ENCODE assay signal across 14 cellular contexts in genomic region chr22:37547249-37547741, GRCh38. TPM values are rescaled to one million over a fixed set of nuclear protein-coding genes. Genes with fewer than 3 reads are reported as not detected.
DNase-seq lines count a peak whose midpoint lies in the region; ATAC-seq and TF ChIP-seq lines count a peak whose summit lies in the region.
"Had no signal": no experiment of that assay in that cellular context is flagged by ENCODE, and none has a peak within 500 bp of the region (broad histone marks: within the 10 kb centered on the region; RNA-seq: fewer than 3 reads in every experiment).

No MANE protein-coding gene starts in this region.

- no peaks in the 10 kb centered on the region for H3K79me1 ChIP-seq in mesenchymal stem cell (replicated peaks; ENCODE audit: low read length, poor library complexity, severe bottlenecking)

- H3K9ac ChIP-seq in mesenchymal stem cell (ENCODE audit: low read length), result peak overlapping the region; percentile 63

- TF ChIP-seq CTCF in HFFc6 (IDR thresholded peaks at IDR 0.05) (no peak), dorsolateral prefrontal cortex (IDR thresholded peaks at IDR 0.05 in 54 of 56, conservative IDR thresholded peaks at IDR 0.05 in 2 of 56; ENCODE audit: low read depth in 1 of 56, partially characterized antibody in 56 of 56) (peak in 1 of 56 donors; percentile 5)

- WGBS in mesenchymal stem cell, result 64% methylated on average over 9 of the region's 9 CpGs

- no peaks in the 10 kb centered on the region for H3K9me3 ChIP-seq in mesenchymal stem cell (ENCODE audit: control insufficient read depth, low read length)

- H3K27ac Mint-ChIP-seq in HFFc6, result peak overlapping the region; percentile 91
- no peak overlapping the region for H3K27ac Mint-ChIP-seq in stimulated activated memory B cell treated with anti-CD40 and anti-IgM and Interleukin-4, amounts not matched to agents 10 μg/mL and 1 μg/mL and 100 μg/mL, for 72 hours

- no peak overlapping the region for H2AFZ ChIP-seq in mesenchymal stem cell (ENCODE audit: low read depth, low read length)

- no peak for DNase-seq in HFFc6
- no peak for DNase-seq in dorsolateral prefrontal cortex
- peak; percentile 57 for DNase-seq in mesenchymal stem cell
- DNase-seq in kidney glomerular epithelial cell (lab: John Stamatoyannopoulos, UW), result no peak
- no peak for DNase-seq in stimulated activated CD4-positive, alpha-beta T cell treated with anti-CD3 and anti-CD28 coated beads, Interleukin-1b, Interleukin-23, amount 100 ng/mL, for 48 hours
- DNase-seq: activated CD8-positive, alpha-beta memory T cell treated with anti-CD3 and anti-CD28 coated beads for 24 hours; NCI-H446; stimulated activated CD8-positive, alpha-beta memory T cell treated with anti-CD3 and anti-CD28 coated beads, Interleukin-4, amount 100 ng/mL, for 48 hours; SW 1271 had no signal

- no peak overlapping the region for H3K4me3 ChIP-seq in dorsolateral prefrontal cortex
- H3K4me3 ChIP-seq in mesenchymal stem cell (ENCODE audit: insufficient read depth in 1 of 2, low read depth in 1 of 2, low read length in 2 of 2), result no peak overlapping the region

- H3K4me2 ChIP-seq in mesenchymal stem cell (ENCODE audit: low read length, poor library complexity, severe bottlenecking), result no peak overlapping the region

- H4K91ac ChIP-seq in mesenchymal stem cell (ENCODE audit: low read length), result peak overlapping the region; percentile 99

- peak overlapping the region; percentile 67 to 99 for H3K18ac ChIP-seq in mesenchymal stem cell (ENCODE audit: low read depth in 1 of 2, low read length in 2 of 2)

- peaks cover 1% of the 10 kb centered on the region; the same call in 1 of the 2 replicates for H3K27me3 Mint-ChIP-seq in HFFc6 (ENCODE audit: insufficient read depth)
- peaks cover 51% of the 10 kb centered on the region for H3K27me3 Mint-ChIP-seq in stimulated activated memory B cell treated with anti-CD40 and anti-IgM and Interleukin-4, amounts not matched to agents 10 μg/mL and 1 μg/mL and 100 μg/mL, for 72 hours

- H3K4ac ChIP-seq in mesenchymal stem cell (ENCODE audit: low read depth in 1 of 2, low read length in 2 of 2), result peak overlapping the region; percentile 96

- H2BK5ac ChIP-seq in mesenchymal stem cell (ENCODE audit: low read depth, low read length, poor library complexity, severe bottlenecking), result peak overlapping the region; percentile 20

- H2BK15ac ChIP-seq in mesenchymal stem cell (ENCODE audit: low read depth, poor library complexity, severe bottlenecking), result peak overlapping the region; percentile 95

- H2BK120ac ChIP-seq in mesenchymal stem cell (ENCODE audit: low read depth, low read length), result peak overlapping the region; percentile 99

- H3K23ac ChIP-seq in mesenchymal stem cell (ENCODE audit: low read length in 2 of 2), result peak overlapping the region; percentile 35 to 67

- H3K36me3 Mint-ChIP-seq in HFFc6 (ENCODE audit: low read depth), result no peaks in the 10 kb centered on the region
- no peaks in the 10 kb centered on the region for H3K36me3 Mint-ChIP-seq in stimulated activated memory B cell treated with anti-CD40 and anti-IgM and Interleukin-4, amounts not matched to agents 10 μg/mL and 1 μg/mL and 100 μg/mL, for 72 hours

- H3K14ac ChIP-seq in mesenchymal stem cell (ENCODE audit: low read length in 2 of 2), result peak overlapping the region in 1 of 2 experiments; percentile 12

- H3K36me3 ChIP-seq in mesenchymal stem cell (ENCODE audit: control insufficient read depth in 1 of 2, insufficient read depth in 2 of 2, low read depth in 1 of 2, low read length in 2 of 2), result no peaks in the 10 kb centered on the region

- H2AK5ac ChIP-seq in mesenchymal stem cell (ENCODE audit: low read length, severe bottlenecking), result peak overlapping the region; percentile 95

- peak overlapping the region; percentile 74 to 93 for H2BK12ac ChIP-seq in mesenchymal stem cell (ENCODE audit: low read length in 2 of 2)

- ATAC-seq in stimulated activated memory B cell treated with anti-CD40 and anti-IgM and Interleukin-4, amounts not matched to agents 10 μg/mL and 1 μg/mL and 100 μg/mL, for 72 hours, result peak; percentile 27
- no peak for ATAC-seq in GM21423 (IDR thresholded peaks at IDR 0.05; ENCODE audit: unreplicated experiment)
- ATAC-seq in GM21619 (IDR thresholded peaks at IDR 0.05; ENCODE audit: unreplicated experiment), result no peak

- H3K4me3 Mint-ChIP-seq in HFFc6, result no peak overlapping the region
- H3K4me3 Mint-ChIP-seq in stimulated activated memory B cell treated with anti-CD40 and anti-IgM and Interleukin-4, amounts not matched to agents 10 μg/mL and 1 μg/mL and 100 μg/mL, for 72 hours, result no peak overlapping the region

- H3K27ac ChIP-seq in dorsolateral prefrontal cortex (peak overlapping the region; percentile 60 to 98 (median 95)), mesenchymal stem cell (ENCODE audit: low read length, poor library complexity, severe bottlenecking) (peak overlapping the region; percentile 93)

- H3K27me3 ChIP-seq in dorsolateral prefrontal cortex, result peaks cover 0 to 6% (median 0%) of the 10 kb centered on the region in 45 donors
- H3K27me3 ChIP-seq in mesenchymal stem cell (ENCODE audit: control insufficient read depth in 1 of 2, insufficient read depth in 1 of 2, low read length in 2 of 2), result no peaks in the 10 kb centered on the region

- H3K4me1 Mint-ChIP-seq in HFFc6 (ENCODE audit: low read depth), result peaks cover 59% of the 10 kb centered on the region
- H3K4me1 Mint-ChIP-seq in stimulated activated memory B cell treated with anti-CD40 and anti-IgM and Interleukin-4, amounts not matched to agents 10 μg/mL and 1 μg/mL and 100 μg/mL, for 72 hours, result no peaks in the 10 kb centered on the region

- no peaks in the 10 kb centered on the region for H3K9me3 Mint-ChIP-seq in HFFc6
- no peaks in the 10 kb centered on the region for H3K9me3 Mint-ChIP-seq in stimulated activated memory B cell treated with anti-CD40 and anti-IgM and Interleukin-4, amounts not matched to agents 10 μg/mL and 1 μg/mL and 100 μg/mL, for 72 hours

- H4K8ac ChIP-seq in mesenchymal stem cell (ENCODE audit: low read length), result peak overlapping the region; percentile 93

- intact Hi-C loops in dorsolateral prefrontal cortex (cut with DNase I), result loop anchor here in 1 of 2 donors (10.0 kb wide), 1 partner anchor 138 kb away; the partner anchor contains the start of gene NOL12

- H3K4me1 ChIP-seq in mesenchymal stem cell (ENCODE audit: control insufficient read depth, insufficient read depth, low read depth, low read length), result peaks cover 46% of the 10 kb centered on the region

RNA-seq across cellular contexts. Expression of gene CDC42EP1, which starts 13.0 kb away (rescaled TPM):
- total RNA-seq in HFFc6 (2021; fragmentation: NEBNext Ultra II Directional; extraction: Animal tissue kit (Norgen Biotek cat#: 25700)), result 100 to 1,000 TPM in 3 of 6 experiments, 10 to 100 TPM in 3; 88.3 to 104 (median 97.2) TPM
- total RNA-seq in dorsolateral prefrontal cortex, result 100 to 1,000 TPM in 9 of 120 experiments, 10 to 100 TPM in 111; 12.4 to 203 (median 48.3) TPM
- 117 TPM for polyA plus RNA-seq in mesenchymal stem cell (2013, experiment 1 of 2)
- 113 TPM for polyA plus RNA-seq in mesenchymal stem cell (2013, experiment 2 of 2)

RNA-seq across cellular contexts. Expression of gene CARD10, which starts 28.1 kb away (rescaled TPM):
- 1 to 10 TPM; 4.4 to 5.6 (median 4.8) TPM for total RNA-seq in HFFc6 (2021; fragmentation: NEBNext Ultra II Directional; extraction: Animal tissue kit (Norgen Biotek cat#: 25700))
- total RNA-seq in dorsolateral prefrontal cortex, result 1 to 10 TPM; 1.0 to 7.3 (median 2.8) TPM
- 3.1 TPM for polyA plus RNA-seq in mesenchymal stem cell (2013, experiment 1 of 2)
- polyA plus RNA-seq in mesenchymal stem cell (2013, experiment 2 of 2), result 3.2 TPM

RNA-seq across cellular contexts. Expression of gene LGALS2, which starts 32.6 kb away (rescaled TPM):
- total RNA-seq in HFFc6 (2021; fragmentation: NEBNext Ultra II Directional; extraction: Animal tissue kit (Norgen Biotek cat#: 25700)), result not detected
- 1 to 10 TPM in 3 of 120 experiments, not detected in 117; 1.4 to 2.5 (median 1.5) TPM for total RNA-seq in dorsolateral prefrontal cortex
- not detected for polyA plus RNA-seq in mesenchymal stem cell (2013, experiment 1 of 2)
- not detected for polyA plus RNA-seq in mesenchymal stem cell (2013, experiment 2 of 2)
- total RNA-seq: LHCN-M2, renal cortical epithelial cell had no signal
